ENCODE assay signal across 1 cellular context in the genomic region with DNA sequence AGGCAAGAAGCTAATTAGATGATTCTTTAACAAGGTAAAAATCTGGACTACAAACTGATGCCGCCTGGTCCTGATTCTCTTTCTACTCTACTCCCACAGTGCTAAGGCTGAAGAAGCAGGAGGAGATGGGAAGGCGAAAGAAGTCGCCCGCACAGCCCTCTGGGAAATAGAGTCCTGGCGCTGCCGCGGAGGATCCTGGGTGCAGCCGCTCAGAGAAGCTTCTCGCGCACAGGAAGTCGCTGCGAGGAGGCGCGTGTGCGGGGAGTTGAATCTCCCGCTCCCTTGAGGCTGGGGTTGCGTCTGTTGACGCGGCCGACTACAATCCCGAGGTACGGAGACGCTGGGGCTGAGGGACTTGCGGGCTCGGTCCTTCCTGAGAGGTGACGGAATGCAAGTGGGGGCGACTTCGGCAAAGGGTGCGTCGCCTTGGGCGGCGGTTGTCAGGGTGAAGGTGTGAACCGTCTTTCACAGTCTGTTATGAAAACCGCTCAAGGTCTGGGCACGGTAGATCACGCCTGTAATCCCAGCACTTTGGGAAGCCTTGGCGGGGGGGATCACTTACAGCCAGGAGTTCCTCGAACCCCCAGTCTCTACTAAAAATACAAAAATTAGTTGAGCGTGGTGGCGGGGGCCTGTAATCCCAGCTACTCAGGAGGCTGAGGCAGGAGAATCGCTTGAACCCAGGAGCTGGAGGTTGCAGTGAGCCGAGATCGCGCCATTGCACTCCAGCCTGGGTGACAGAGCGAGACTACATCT.
TF ChIP-seq lines count a peak whose summit lies in the region.

A gene (plus strand): TSS at position 212 of the 756 bp plus-strand sequence. CDS start 5,078 bp downstream, outside the sequence.

TF ChIP-seq in A549, 52 proteins besides CTCF, POLR2A, EP300 and RAD21 (continued from another document):
- no peak; the same call in 1 of the 2 replicates for TF ChIP-seq RFX5 (IDR thresholded peaks at IDR 0.05)
- TF ChIP-seq FOXS1 (CRISPR knock-in tag; IDR thresholded peaks at IDR 0.05), result peak; percentile 81
- TF ChIP-seq MYC (IDR thresholded peaks at IDR 0.05; ENCODE audit: borderline replicate concordance, low read length), result peak; percentile 80
- no peak for TF ChIP-seq ZSCAN20 (CRISPR knock-in tag; IDR thresholded peaks at IDR 0.05)
- TF ChIP-seq KDM1A (IDR thresholded peaks at IDR 0.05; ENCODE audit: low read depth), result no peak; the same call in 1 of the 2 replicates
- TF ChIP-seq NR3C1 (IDR thresholded peaks at IDR 0.05), result no peak
- peak; percentile 96 for TF ChIP-seq HOXB5 (CRISPR knock-in tag; IDR thresholded peaks at IDR 0.05)
- TF ChIP-seq MAFK (IDR thresholded peaks at IDR 0.05; ENCODE audit: partially characterized antibody), result no peak
- no peak for TF ChIP-seq SREBF2 (IDR thresholded peaks at IDR 0.05)
- peak; percentile 98 for TF ChIP-seq HOXB13 (CRISPR knock-in tag; IDR thresholded peaks at IDR 0.05; ENCODE audit: low read depth)
- no peak for TF ChIP-seq ZFP36 (IDR thresholded peaks at IDR 0.05; ENCODE audit: borderline replicate concordance, partially characterized antibody)
- peak; percentile 79; the same call in 1 of the 2 replicates for TF ChIP-seq PHF8 (IDR thresholded peaks at IDR 0.05; ENCODE audit: borderline replicate concordance, low read depth)
- peak; percentile 71 for TF ChIP-seq NPAS2 (CRISPR knock-in tag; IDR thresholded peaks at IDR 0.05; ENCODE audit: borderline replicate concordance)
- peak; percentile 11; the same call in 1 of the 2 replicates for TF ChIP-seq ZC3H11A (IDR thresholded peaks at IDR 0.05)
- TF ChIP-seq, protein P1, sequence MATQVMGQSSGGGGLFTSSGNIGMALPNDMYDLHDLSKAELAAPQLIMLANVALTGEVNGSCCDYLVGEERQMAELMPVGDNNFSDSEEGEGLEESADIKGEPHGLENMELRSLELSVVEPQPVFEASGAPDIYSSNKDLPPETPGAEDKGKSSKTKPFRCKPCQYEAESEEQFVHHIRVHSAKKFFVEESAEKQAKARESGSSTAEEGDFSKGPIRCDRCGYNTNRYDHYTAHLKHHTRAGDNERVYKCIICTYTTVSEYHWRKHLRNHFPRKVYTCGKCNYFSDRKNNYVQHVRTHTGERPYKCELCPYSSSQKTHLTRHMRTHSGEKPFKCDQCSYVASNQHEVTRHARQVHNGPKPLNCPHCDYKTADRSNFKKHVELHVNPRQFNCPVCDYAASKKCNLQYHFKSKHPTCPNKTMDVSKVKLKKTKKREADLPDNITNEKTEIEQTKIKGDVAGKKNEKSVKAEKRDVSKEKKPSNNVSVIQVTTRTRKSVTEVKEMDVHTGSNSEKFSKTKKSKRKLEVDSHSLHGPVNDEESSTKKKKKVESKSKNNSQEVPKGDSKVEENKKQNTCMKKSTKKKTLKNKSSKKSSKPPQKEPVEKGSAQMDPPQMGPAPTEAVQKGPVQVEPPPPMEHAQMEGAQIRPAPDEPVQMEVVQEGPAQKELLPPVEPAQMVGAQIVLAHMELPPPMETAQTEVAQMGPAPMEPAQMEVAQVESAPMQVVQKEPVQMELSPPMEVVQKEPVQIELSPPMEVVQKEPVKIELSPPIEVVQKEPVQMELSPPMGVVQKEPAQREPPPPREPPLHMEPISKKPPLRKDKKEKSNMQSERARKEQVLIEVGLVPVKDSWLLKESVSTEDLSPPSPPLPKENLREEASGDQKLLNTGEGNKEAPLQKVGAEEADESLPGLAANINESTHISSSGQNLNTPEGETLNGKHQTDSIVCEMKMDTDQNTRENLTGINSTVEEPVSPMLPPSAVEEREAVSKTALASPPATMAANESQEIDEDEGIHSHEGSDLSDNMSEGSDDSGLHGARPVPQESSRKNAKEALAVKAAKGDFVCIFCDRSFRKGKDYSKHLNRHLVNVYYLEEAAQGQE (IDR thresholded peaks at IDR 0.05), result no peak
- TF ChIP-seq FOSL2 (IDR thresholded peaks at IDR 0.05), result no peak
- no peak for TF ChIP-seq FOSL2 (CRISPR knock-in tag; IDR thresholded peaks at IDR 0.05)
- TF ChIP-seq JUNB (IDR thresholded peaks at IDR 0.05), result no peak
- no peak for TF ChIP-seq MAZ (IDR thresholded peaks at IDR 0.05; ENCODE audit: borderline replicate concordance, low read depth, low read length)
- no peak for TF ChIP-seq NFE2L2 (conservative IDR thresholded peaks at IDR 0.05; ENCODE audit: low read length)
- peak in 1 of 2 experiments; percentile 80; a peak in 4 of 5 replicates for TF ChIP-seq JUN (IDR thresholded peaks at IDR 0.05)
- TF ChIP-seq CBX2 (IDR thresholded peaks at IDR 0.05; ENCODE audit: borderline replicate concordance, low read depth), result no peak
- TF ChIP-seq HDAC2 (IDR thresholded peaks at IDR 0.05), result peak; percentile 52; the same call in 1 of the 2 replicates
- TF ChIP-seq EHF (CRISPR knock-in tag; IDR thresholded peaks at IDR 0.05), result peak; percentile 95
- TF ChIP-seq CEBPB (IDR thresholded peaks at IDR 0.05), result no peak
- TF ChIP-seq TP53 (CRISPR knock-in tag; IDR thresholded peaks at IDR 0.05), result peak; percentile 89
- TF ChIP-seq, protein P2, sequence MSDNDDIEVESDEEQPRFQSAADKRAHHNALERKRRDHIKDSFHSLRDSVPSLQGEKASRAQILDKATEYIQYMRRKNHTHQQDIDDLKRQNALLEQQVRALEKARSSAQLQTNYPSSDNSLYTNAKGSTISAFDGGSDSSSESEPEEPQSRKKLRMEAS (IDR thresholded peaks at IDR 0.05), result peak; percentile 100
- TF ChIP-seq, protein P3, sequence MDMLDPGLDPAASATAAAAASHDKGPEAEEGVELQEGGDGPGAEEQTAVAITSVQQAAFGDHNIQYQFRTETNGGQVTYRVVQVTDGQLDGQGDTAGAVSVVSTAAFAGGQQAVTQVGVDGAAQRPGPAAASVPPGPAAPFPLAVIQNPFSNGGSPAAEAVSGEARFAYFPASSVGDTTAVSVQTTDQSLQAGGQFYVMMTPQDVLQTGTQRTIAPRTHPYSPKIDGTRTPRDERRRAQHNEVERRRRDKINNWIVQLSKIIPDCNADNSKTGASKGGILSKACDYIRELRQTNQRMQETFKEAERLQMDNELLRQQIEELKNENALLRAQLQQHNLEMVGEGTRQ (IDR thresholded peaks at IDR 0.05), result peak; percentile 42
- no peak; the same call in 1 of the 2 replicates for TF ChIP-seq HOXA7 (CRISPR knock-in tag; IDR thresholded peaks at IDR 0.05)
- no peak for TF ChIP-seq BHLHE40 (IDR thresholded peaks at IDR 0.05; ENCODE audit: low read depth, low read length)
